In the genomic region with DNA sequence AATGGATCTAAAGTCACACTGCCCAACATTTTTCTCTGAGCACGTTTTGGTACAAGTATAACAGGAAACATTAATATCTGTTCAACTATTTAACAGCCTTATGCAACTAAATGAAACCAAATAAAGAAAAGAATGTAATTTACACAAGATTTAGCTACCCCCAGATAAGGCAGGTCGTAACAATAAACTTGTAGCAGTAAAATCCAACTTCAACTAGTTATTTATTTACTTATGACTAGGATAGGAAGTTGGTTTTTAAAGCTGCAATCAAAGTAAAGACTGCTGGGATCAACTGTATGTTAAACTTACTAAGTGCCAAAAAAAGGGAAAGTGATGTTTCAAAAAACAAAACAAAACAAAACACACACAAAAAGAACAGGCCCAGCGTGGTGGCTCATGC, we compare ENCODE assay signal across 1 cellular context.
TF ChIP-seq lines count a peak whose summit lies in the region.

No MANE protein-coding gene starts in this region.

TF ChIP-seq in HEK293, 187 proteins besides CTCF, POLR2A, EP300 and RAD21 (continued from another document):
- TF ChIP-seq ZNF639 (tag by site-specific recombination; IDR thresholded peaks at IDR 0.05) = no peak
- TF ChIP-seq ZFP69B (tag by site-specific recombination; IDR thresholded peaks at IDR 0.05) = no peak
- TF ChIP-seq ZNF248 (tag by site-specific recombination; IDR thresholded peaks at IDR 0.05) = no peak
- peak; percentile 44; the same call in 1 of the 2 replicates for TF ChIP-seq IKZF3 (tag by site-specific recombination; IDR thresholded peaks at IDR 0.05)
- no peak for TF ChIP-seq ZNF132 (tag by site-specific recombination; IDR thresholded peaks at IDR 0.05; ENCODE audit: borderline replicate concordance)
- TF ChIP-seq ZNF311 (tag by site-specific recombination; IDR thresholded peaks at IDR 0.05; ENCODE audit: borderline replicate concordance) = no peak
- peak; percentile 65; the same call in 1 of the 2 replicates for TF ChIP-seq ZBTB44 (tag by site-specific recombination; IDR thresholded peaks at IDR 0.05)
- no peak for TF ChIP-seq GLI4 (tag by site-specific recombination; IDR thresholded peaks at IDR 0.05)
- TF ChIP-seq, protein P1, sequence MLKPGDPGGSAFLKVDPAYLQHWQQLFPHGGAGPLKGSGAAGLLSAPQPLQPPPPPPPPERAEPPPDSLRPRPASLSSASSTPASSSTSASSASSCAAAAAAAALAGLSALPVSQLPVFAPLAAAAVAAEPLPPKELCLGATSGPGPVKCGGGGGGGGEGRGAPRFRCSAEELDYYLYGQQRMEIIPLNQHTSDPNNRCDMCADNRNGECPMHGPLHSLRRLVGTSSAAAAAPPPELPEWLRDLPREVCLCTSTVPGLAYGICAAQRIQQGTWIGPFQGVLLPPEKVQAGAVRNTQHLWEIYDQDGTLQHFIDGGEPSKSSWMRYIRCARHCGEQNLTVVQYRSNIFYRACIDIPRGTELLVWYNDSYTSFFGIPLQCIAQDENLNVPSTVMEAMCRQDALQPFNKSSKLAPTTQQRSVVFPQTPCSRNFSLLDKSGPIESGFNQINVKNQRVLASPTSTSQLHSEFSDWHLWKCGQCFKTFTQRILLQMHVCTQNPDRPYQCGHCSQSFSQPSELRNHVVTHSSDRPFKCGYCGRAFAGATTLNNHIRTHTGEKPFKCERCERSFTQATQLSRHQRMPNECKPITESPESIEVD (tag by site-specific recombination; IDR thresholded peaks at IDR 0.05) = peak; percentile 88
- TF ChIP-seq, protein P2, sequence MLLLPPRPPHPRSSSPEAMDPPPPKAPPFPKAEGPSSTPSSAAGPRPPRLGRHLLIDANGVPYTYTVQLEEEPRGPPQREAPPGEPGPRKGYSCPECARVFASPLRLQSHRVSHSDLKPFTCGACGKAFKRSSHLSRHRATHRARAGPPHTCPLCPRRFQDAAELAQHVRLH (tag by site-specific recombination; IDR thresholded peaks at IDR 0.05) = peak; percentile 46; the same call in 1 of the 2 replicates
- TF ChIP-seq, protein P3, sequence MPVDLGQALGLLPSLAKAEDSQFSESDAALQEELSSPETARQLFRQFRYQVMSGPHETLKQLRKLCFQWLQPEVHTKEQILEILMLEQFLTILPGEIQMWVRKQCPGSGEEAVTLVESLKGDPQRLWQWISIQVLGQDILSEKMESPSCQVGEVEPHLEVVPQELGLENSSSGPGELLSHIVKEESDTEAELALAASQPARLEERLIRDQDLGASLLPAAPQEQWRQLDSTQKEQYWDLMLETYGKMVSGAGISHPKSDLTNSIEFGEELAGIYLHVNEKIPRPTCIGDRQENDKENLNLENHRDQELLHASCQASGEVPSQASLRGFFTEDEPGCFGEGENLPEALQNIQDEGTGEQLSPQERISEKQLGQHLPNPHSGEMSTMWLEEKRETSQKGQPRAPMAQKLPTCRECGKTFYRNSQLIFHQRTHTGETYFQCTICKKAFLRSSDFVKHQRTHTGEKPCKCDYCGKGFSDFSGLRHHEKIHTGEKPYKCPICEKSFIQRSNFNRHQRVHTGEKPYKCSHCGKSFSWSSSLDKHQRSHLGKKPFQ (tag by site-specific recombination; IDR thresholded peaks at IDR 0.05) = 0 out of 2 replicates have a peak, but pooled peaks have one; percentile 35
- TF ChIP-seq KLF1 (tag by site-specific recombination; IDR thresholded peaks at IDR 0.05) = no peak
- peak; percentile 40; the same call in 1 of the 2 replicates for TF ChIP-seq ZNF19 (tag by site-specific recombination; IDR thresholded peaks at IDR 0.05; ENCODE audit: low read depth)
- TF ChIP-seq ZNF211 (tag by site-specific recombination; IDR thresholded peaks at IDR 0.05; ENCODE audit: low read depth) = no peak
- TF ChIP-seq ZNF10 (tag by site-specific recombination; IDR thresholded peaks at IDR 0.05) = peak; percentile 89
- peak; percentile 82 for TF ChIP-seq ZXDB (tag by site-specific recombination; IDR thresholded peaks at IDR 0.05)
- TF ChIP-seq ZNF2 (tag by site-specific recombination; IDR thresholded peaks at IDR 0.05) = no peak
- peak; percentile 21; the same call in 1 of the 2 replicates for TF ChIP-seq ZNF629 (tag by site-specific recombination; IDR thresholded peaks at IDR 0.05)
- TF ChIP-seq ZNF433 (tag by site-specific recombination; IDR thresholded peaks at IDR 0.05; ENCODE audit: low read depth) = no peak
- no peak for TF ChIP-seq ZSCAN23 (tag by site-specific recombination; IDR thresholded peaks at IDR 0.05)
- TF ChIP-seq OVOL3 (tag by site-specific recombination; IDR thresholded peaks at IDR 0.05) = peak; percentile 72; the same call in 1 of the 2 replicates
- peak; percentile 15; the same call in 1 of the 2 replicates for TF ChIP-seq SP7 (tag by site-specific recombination; IDR thresholded peaks at IDR 0.05)
